26 cellular contexts compared by ENCODE assay signal in the genomic region with DNA sequence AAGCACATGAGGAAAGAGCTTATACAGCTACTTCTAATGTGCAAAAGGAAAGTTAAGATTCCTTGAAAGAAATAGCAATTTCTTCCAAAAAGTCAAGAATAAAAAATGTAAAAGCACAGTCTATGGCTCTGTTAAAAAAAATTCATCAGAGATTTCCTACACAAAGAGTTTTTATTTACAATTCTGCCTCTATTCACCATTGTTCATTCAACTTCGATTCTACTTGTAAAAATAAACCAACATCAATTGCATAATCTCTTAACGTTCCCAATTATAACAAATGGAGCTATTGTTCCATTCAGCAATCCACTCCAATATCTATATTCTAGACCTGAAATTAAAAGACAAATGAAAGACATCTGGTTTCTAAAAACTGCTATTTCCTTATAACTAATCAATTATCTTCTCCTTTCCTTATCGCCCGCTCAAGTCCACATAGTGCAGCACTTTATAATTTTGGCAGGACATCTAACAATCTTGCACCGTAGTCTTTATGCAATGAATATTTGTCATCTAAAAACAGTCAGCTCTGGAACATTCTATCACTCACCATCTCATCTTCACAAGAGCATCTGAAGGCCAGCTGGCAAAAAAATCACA. TPM values are rescaled to one million over a fixed set of nuclear protein-coding genes. Genes with fewer than 3 reads are reported as not detected.
"Had no signal": no experiment of that assay in that cellular context is flagged by ENCODE, and none has a peak within 500 bp of the region (broad histone marks: within the 10 kb centered on the region; RNA-seq: fewer than 3 reads in every experiment).

No MANE protein-coding gene starts in this region.

- H3K27ac ChIP-seq: cardiac muscle cell, gastrocnemius medialis, parathyroid adenoma, stomach, thoracic aorta, vagina had no signal

- DNase-seq: activated CD4-positive, alpha-beta T cell treated with anti-CD3 and anti-CD28 coated beads, Interleukin-2, amount 50 U/mL, for 4 hours; activated CD8-positive, alpha-beta memory T cell treated with anti-CD3 and anti-CD28 coated beads, Interleukin-2, amount 50 U/mL, for 48 hours; activated naive CD4-positive, alpha-beta T cell treated with Interleukin-2 at 50 U/mL for 16 hours; activated naive CD8-positive, alpha-beta T cell treated with anti-CD3 and anti-CD28 coated beads for 36 hours; activated T-cell treated with anti-CD3 and anti-CD28 coated beads, Interleukin-2, amount 50 U/mL, for 4 hours; amniotic stem cell; effector CD8-positive, alpha-beta T cell; gastrocnemius medialis; islet precursor cell; left colon; mesendoderm; naive B cell; nucleus accumbens; small intestine; stimulated activated CD4-positive, alpha-beta T cell treated with anti-CD3 and anti-CD28 coated beads, Interleukin-15, amount 100 ng/mL, for 24 hours; stomach; T-helper 1 cell had no signal

- FAIRE-seq: small intestine, TTC549 had no signal

RNA-seq across cellular contexts. Expression of a gene that starts 58.7 kb away (rescaled TPM):
- total RNA-seq: cardiac muscle cell, chondrocyte, gastrocnemius medialis, lower leg skin, sciatic nerve, WTC11 had no signal
